1 cellular context compared by ENCODE assay signal in genomic region chr1:209601809-209602657, GRCh38.
TF ChIP-seq lines count a peak whose summit lies in the region.

No MANE protein-coding gene starts in this region.

TF ChIP-seq in HEK293, 187 proteins besides CTCF, POLR2A, EP300 and RAD21 (continued from another document):
- no peak for TF ChIP-seq ZNF645 (tag by site-specific recombination; IDR thresholded peaks at IDR 0.05)
- peak; percentile 65 for TF ChIP-seq ZNF654 (tag by site-specific recombination; IDR thresholded peaks at IDR 0.05; ENCODE audit: low read depth)
- TF ChIP-seq MYNN (tag by site-specific recombination; IDR thresholded peaks at IDR 0.05; ENCODE audit: borderline replicate concordance), result no peak
- no peak for TF ChIP-seq ZNF549 (tag by site-specific recombination; IDR thresholded peaks at IDR 0.05)
- no peak for TF ChIP-seq ZNF514 (tag by site-specific recombination; IDR thresholded peaks at IDR 0.05)
- 0 out of 2 replicates have a peak, but pooled peaks have one; percentile 30 for TF ChIP-seq YY2 (tag by site-specific recombination; IDR thresholded peaks at IDR 0.05)
- no peak for TF ChIP-seq ATF2 (tag by site-specific recombination; IDR thresholded peaks at IDR 0.05; ENCODE audit: low read depth)
- TF ChIP-seq ZNF585B (tag by site-specific recombination; IDR thresholded peaks at IDR 0.05), result no peak
